9 cellular contexts compared by ENCODE assay signal in genomic region chr15:28989239-28989830, GRCh38.
DNase-seq lines count a peak whose midpoint lies in the region; ATAC-seq and TF ChIP-seq lines count a peak whose summit lies in the region.
"Had no signal": no experiment of that assay in that cellular context is flagged by ENCODE, and none has a peak within 500 bp of the region (broad histone marks: within the 10 kb centered on the region; RNA-seq: fewer than 3 reads in every experiment).

No MANE protein-coding gene starts in this region.

- no peaks in the 10 kb centered on the region for H3K9me3 Mint-ChIP-seq in natural killer cell

- H3K4me1 Mint-ChIP-seq in natural killer cell: peaks cover 67 to 80% of the 10 kb centered on the region in 2 donors

- H3K27me3 Mint-ChIP-seq in natural killer cell (ENCODE audit: low read depth in 2 of 2): peaks cover 0 to 4% of the 10 kb centered on the region in 2 donors

- no peak for TF ChIP-seq CTCF in natural killer cell (IDR thresholded peaks at IDR 0.05)

- peak overlapping the region; percentile 80 to 90 for H3K27ac Mint-ChIP-seq in natural killer cell

- DNase-seq in ELR (ENCODE audit: low read depth): peak; percentile 57
- peak; percentile 55 for DNase-seq in NAMALWA (ENCODE audit: low spot score)
- DNase-seq in anterior cingulate cortex (lab: John Stamatoyannopoulos, UW): peak in 51 of 58 donors; percentile 24 to 88 (median 68)
- no peak for DNase-seq in natural killer cell
- DNase-seq in OCI-M2 (lab: John Stamatoyannopoulos, UW; ENCODE audit: unreplicated experiment): no peak
- DNase-seq in left lobe of liver (ENCODE audit: low spot score): no peak
- DNase-seq: lower lobe of right lung had no signal

- no peaks in the 10 kb centered on the region for H3K36me3 Mint-ChIP-seq in natural killer cell

- ATAC-seq in natural killer cell: peak in 2 of 3 donors; percentile 15 to 18
- no peak for ATAC-seq in GM19035 (IDR thresholded peaks at IDR 0.05; ENCODE audit: unreplicated experiment)
- no peak for ATAC-seq in HG02870 (IDR thresholded peaks at IDR 0.05; ENCODE audit: unreplicated experiment)
- ATAC-seq in left lobe of liver: no peak
- ATAC-seq: lower lobe of right lung had no signal

- intact Hi-C loops in natural killer cell (cut with micrococcal nuclease): no loop called here

- no peak overlapping the region for H3K4me3 Mint-ChIP-seq in natural killer cell

Comparison
In these comparisons a context has a peak if more than half of its experiments do, and no peak if none do; other contexts are left out.
1. DNase-seq: peak in ELR (single experiment), NAMALWA (single experiment) and anterior cingulate cortex (51 of 58); none in natural killer cell (single experiment), OCI-M2 (single experiment) and left lobe of liver (single experiment).
2. ATAC-seq: peak in natural killer cell (2 of 3); none in GM19035 (single experiment), HG02870 (single experiment) and left lobe of liver (single experiment).